In genomic region chr12:122080149-122081107, GRCh38 we compare ENCODE assay signal across 8 cellular contexts. TPM values are rescaled to one million over a fixed set of nuclear protein-coding genes. Genes with fewer than 3 reads are reported as not detected.
DNase-seq lines count a peak whose midpoint lies in the region; TF ChIP-seq lines count a peak whose summit lies in the region.

No MANE protein-coding gene starts in this region.

- intact Hi-C loops in ascending aorta (cut with DNase I) = no loop called here

- no peak for TF ChIP-seq CTCF in ascending aorta (IDR thresholded peaks at IDR 0.05)

- H3K27me3 ChIP-seq in ascending aorta (no peaks in the 10 kb centered on the region), rectal smooth muscle tissue (ENCODE audit: control insufficient read depth, insufficient read depth, low read length) (no peaks in the 10 kb centered on the region)

- peak; percentile 34 to 48 for DNase-seq in activated CD4-positive, alpha-beta T cell treated with anti-CD3 and anti-CD28 coated beads, Interleukin-2, amount 50 U/mL, for 48 hours
- DNase-seq in activated CD4-positive, alpha-beta T cell treated with anti-CD3 and anti-CD28 coated beads for 1 hour = no peak
- peak; percentile 20 for DNase-seq in NCI-H526 treated with DMSO at 0.1 percent for 48 hours (lab: John Stamatoyannopoulos, UW)
- DNase-seq in ascending aorta (ENCODE audit: low spot score in 2 of 2) = peak; percentile 56 to 87
- DNase-seq in hepatic stellate cell (ENCODE audit: low spot score) = peak; percentile 77
- DNase-seq in activated CD4-positive, CD25-positive, alpha-beta regulatory T cell (lab: John Stamatoyannopoulos, UW) = no peak
- DNase-seq in NCI-H1694 (lab: John Stamatoyannopoulos, UW) = no peak

- peak overlapping the region; percentile 80 to 85 for H3K4me3 ChIP-seq in ascending aorta
- H3K4me3 ChIP-seq in rectal smooth muscle tissue (ENCODE audit: low read length) = peak overlapping the region; percentile 77

- peak overlapping the region; percentile 79 for H3K9ac ChIP-seq in rectal smooth muscle tissue (ENCODE audit: low read length)

- H3K36me3 ChIP-seq in ascending aorta = peaks cover 7 to 17% of the 10 kb centered on the region in 2 donors
- peaks cover 4% of the 10 kb centered on the region for H3K36me3 ChIP-seq in rectal smooth muscle tissue (ENCODE audit: control insufficient read depth, insufficient read depth, low read length)

- no peaks in the 10 kb centered on the region for H3K9me3 ChIP-seq in ascending aorta

- peak overlapping the region; percentile 75 to 79 for H3K27ac ChIP-seq in ascending aorta
- H3K27ac ChIP-seq in rectal smooth muscle tissue (ENCODE audit: low read depth, low read length) = peak overlapping the region; percentile 78

- H3K4me1 ChIP-seq in ascending aorta (peaks cover 10 to 26% of the 10 kb centered on the region in 2 donors), rectal smooth muscle tissue (ENCODE audit: control insufficient read depth, insufficient read depth, low read length) (peaks cover 20% of the 10 kb centered on the region)

RNA-seq across cellular contexts. Expression of gene MLXIP, which starts 1.9 kb away (rescaled TPM):
- total RNA-seq in ascending aorta = 62.3 TPM

RNA-seq across cellular contexts. Expression of gene BCL7A, which starts 58.7 kb away (rescaled TPM):
- 3.2 TPM for total RNA-seq in ascending aorta

Comparison
In these comparisons a context has a peak if more than half of its experiments do, and no peak if none do; other contexts are left out.
1. DNase-seq: peak in activated CD4-positive, alpha-beta T cell treated with anti-CD3 and anti-CD28 coated beads, Interleukin-2, amount 50 U/mL, for 48 hours (2 of 2), NCI-H526 treated with DMSO at 0.1 percent for 48 hours (single experiment), ascending aorta (2 of 2) and hepatic stellate cell (single experiment); none in activated CD4-positive, alpha-beta T cell treated with anti-CD3 and anti-CD28 coated beads for 1 hour (single experiment), activated CD4-positive, CD25-positive, alpha-beta regulatory T cell (0 of 4) and NCI-H1694 (single experiment).